ENCODE assay signal across 9 cellular contexts in the genomic region with DNA sequence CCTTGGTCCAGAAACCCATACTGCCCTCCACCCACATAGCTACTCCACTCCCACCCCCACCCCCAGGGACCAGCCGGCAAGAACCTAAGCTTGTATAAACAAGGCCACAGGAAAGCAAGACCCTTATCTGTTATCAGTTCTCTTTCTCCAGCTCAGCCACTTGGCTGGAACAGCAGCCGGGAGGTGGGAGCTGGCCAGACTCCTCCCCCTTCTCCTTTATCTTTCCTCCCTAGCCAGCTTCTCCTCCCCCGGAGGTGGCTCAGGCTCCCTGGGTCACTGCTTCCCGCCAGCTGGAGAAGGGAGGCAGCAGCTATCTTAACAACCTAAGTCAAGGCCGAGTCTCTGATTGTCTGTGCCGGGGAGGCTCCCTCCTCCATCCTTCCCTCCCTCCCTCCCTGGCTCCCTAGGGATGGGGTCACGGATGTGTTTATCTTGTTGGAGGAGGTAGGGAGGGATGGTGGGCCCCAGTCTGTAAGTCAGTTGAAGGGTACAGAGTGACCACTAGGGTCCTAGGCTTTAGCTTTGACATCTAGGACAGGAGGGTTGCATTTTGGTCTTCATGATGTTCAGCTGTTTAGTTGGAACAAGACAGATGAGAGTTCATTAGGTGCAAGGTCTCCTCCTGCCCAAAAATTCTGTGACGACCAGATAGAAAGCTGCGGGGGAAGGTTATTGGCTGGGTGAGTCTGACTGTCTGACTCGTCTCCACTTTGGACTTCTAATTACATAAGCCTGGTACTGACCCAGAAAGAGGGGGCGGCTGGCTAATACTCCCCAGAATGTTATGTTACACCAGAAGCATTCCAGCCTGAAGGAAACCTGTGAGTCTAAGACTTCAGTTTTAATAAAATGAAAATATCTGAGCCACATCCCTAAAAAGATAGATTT. TPM values are rescaled to one million over a fixed set of nuclear protein-coding genes. Genes with fewer than 3 reads are reported as not detected.
DNase-seq lines count a peak whose midpoint lies in the region; ATAC-seq and TF ChIP-seq lines count a peak whose summit lies in the region.
"Had no signal": no experiment of that assay in that cellular context is flagged by ENCODE, and none has a peak within 500 bp of the region (broad histone marks: within the 10 kb centered on the region; RNA-seq: fewer than 3 reads in every experiment).

No MANE protein-coding gene starts in this region.

- no peaks in the 10 kb centered on the region for H3K9me2 ChIP-seq in PC-9 (ENCODE audit: insufficient read depth)

- peak overlapping the region in 5 of 11 experiments; percentile 5 to 27 (median 23); a peak in 4 of 22 replicates for H3K27ac ChIP-seq in BLaER1 treated with 17β-estradiol and CSF1 and Interleukin-3, amounts not matched to agents 10 nM and 100 nM
- H3K27ac ChIP-seq in ovary = peak overlapping the region in 1 of 2 donors; percentile 72
- no peak overlapping the region for H3K27ac ChIP-seq in PC-9

- no peak overlapping the region for H3K4me3 Mint-ChIP-seq in activated naive CD8-positive, alpha-beta T cell treated with anti-CD3 and anti-CD28 coated beads for 36 hours

- no peaks in the 10 kb centered on the region for H3K9me3 ChIP-seq in BLaER1 treated with 17β-estradiol and CSF1 and Interleukin-3, amounts not matched to agents 10 nM and 100 nM (replicated peaks in 1 of 11)
- H3K9me3 ChIP-seq in ovary (no peaks in the 10 kb centered on the region), PC-9 (ENCODE audit: insufficient read depth, low read depth) (no peaks in the 10 kb centered on the region)

- peaks cover 5% of the 10 kb centered on the region for H3K4me1 Mint-ChIP-seq in activated naive CD8-positive, alpha-beta T cell treated with anti-CD3 and anti-CD28 coated beads for 36 hours

- no TSS peak for BruUV-seq in PC-9 (replicated peaks; lab: Mats Ljungman, UMichigan)

- no peaks in the 10 kb centered on the region for H3K27me3 Mint-ChIP-seq in activated naive CD8-positive, alpha-beta T cell treated with anti-CD3 and anti-CD28 coated beads for 36 hours

- H3K36me3 ChIP-seq in BLaER1 treated with 17β-estradiol and CSF1 and Interleukin-3, amounts not matched to agents 10 nM and 100 nM = no peaks in the 10 kb centered on the region
- H3K36me3 ChIP-seq in ovary (no peaks in the 10 kb centered on the region), PC-9 (ENCODE audit: low read depth) (no peaks in the 10 kb centered on the region)

- intact Hi-C loops in ovary (cut with DNase I) (loop anchor here in 1 of 4 donors (10.0 kb wide), 1 partner anchor 78 kb away; no protein-coding TSS in a partner anchor), PC-9 (cut with micrococcal nuclease; ENCODE audit: unreplicated experiment) (no loop called here)

- H3K27ac Mint-ChIP-seq in activated naive CD8-positive, alpha-beta T cell treated with anti-CD3 and anti-CD28 coated beads for 36 hours = no peak overlapping the region

- no peaks in the 10 kb centered on the region for H4K20me1 ChIP-seq in BLaER1 treated with 17β-estradiol and CSF1 and Interleukin-3, amounts not matched to agents 10 nM and 100 nM
- H4K20me1 ChIP-seq in PC-9 (ENCODE audit: insufficient read depth) = no peaks in the 10 kb centered on the region

- H3K36me3 Mint-ChIP-seq in activated naive CD8-positive, alpha-beta T cell treated with anti-CD3 and anti-CD28 coated beads for 36 hours = no peaks in the 10 kb centered on the region

- H3K79me2 ChIP-seq in PC-9 (ENCODE audit: low read depth) = no peaks in the 10 kb centered on the region

- POLR2A ChIA-PET in PC-9 (lab: Charles Lee; ENCODE audit: unreplicated experiment) = interaction anchor here (0.6 kb wide), 1 partner anchor 297 kb away, joined by 3 read pairs; no protein-coding TSS in a partner anchor

- ATAC-seq in HG02852 (IDR thresholded peaks at IDR 0.05; ENCODE audit: unreplicated experiment) = no peak

- H2AFZ ChIP-seq in PC-9 = no peak overlapping the region

- DNase-seq in NCI-H82 treated with DMSO at 0.1 percent for 48 hours (lab: John Stamatoyannopoulos, UW; ENCODE audit: unreplicated experiment) = peak; percentile 77
- DNase-seq in fibroblast of villous mesenchyme (ENCODE audit: low read depth) = peak; percentile 82
- DNase-seq in ovary = peak; percentile 94 to 96 (median 95)
- no peak for DNase-seq in activated naive CD8-positive, alpha-beta T cell treated with anti-CD3 and anti-CD28 coated beads for 36 hours
- DNase-seq in PC-9 = no peak
- DNase-seq in SHP77 treated with DMSO at 0.1 percent for 48 hours (lab: John Stamatoyannopoulos, UW) = no peak
- DNase-seq: NCI-H187 had no signal

- TF ChIP-seq CTCF in fibroblast of villous mesenchyme (IDR thresholded peaks at IDR 0.05; ENCODE audit: insufficient read depth, low read depth, low read length) (peak; percentile 5), ovary (IDR thresholded peaks at IDR 0.05) (peak in 2 of 3 donors; percentile 39 to 44), PC-9 (conservative IDR thresholded peaks at IDR 0.05) (no peak)

- CTCF ChIA-PET in PC-9 (lab: Charles Lee) = no interaction called here

- 3 to 8% (median 5%) methylated on average over 11 of the region's 11 CpGs for WGBS in ovary, 3 donors

- peak; percentile 7 for TF ChIP-seq EP300 in ovary (IDR thresholded peaks at IDR 0.05)

- no peak overlapping the region for H3K4me3 ChIP-seq in BLaER1 treated with 17β-estradiol and CSF1 and Interleukin-3, amounts not matched to agents 10 nM and 100 nM
- H3K4me3 ChIP-seq in fibroblast of villous mesenchyme (ENCODE audit: low read depth, low read length) = no peak overlapping the region
- no peak overlapping the region for H3K4me3 ChIP-seq in ovary
- H3K4me3 ChIP-seq in PC-9 = no peak overlapping the region

- no peak for TF ChIP-seq POLR2A in ovary (IDR thresholded peaks at IDR 0.05)

- no peaks in the 10 kb centered on the region for H3K27me3 ChIP-seq in BLaER1 treated with 17β-estradiol and CSF1 and Interleukin-3, amounts not matched to agents 10 nM and 100 nM
- H3K27me3 ChIP-seq in ovary = no peaks in the 10 kb centered on the region
- H3K27me3 ChIP-seq in PC-9 (ENCODE audit: insufficient read depth, low read depth) = no peaks in the 10 kb centered on the region

- peaks cover 57 to 90% (median 80%) of the 10 kb centered on the region in 10 experiments for H3K4me1 ChIP-seq in BLaER1 treated with 17β-estradiol and CSF1 and Interleukin-3, amounts not matched to agents 10 nM and 100 nM
- peaks cover 43% of the 10 kb centered on the region for H3K4me1 ChIP-seq in ovary (ENCODE audit: insufficient read depth)
- no peaks in the 10 kb centered on the region for H3K4me1 ChIP-seq in PC-9 (replicated peaks; ENCODE audit: insufficient read depth)

- H3F3A ChIP-seq in PC-9 (ENCODE audit: insufficient read depth, low read depth) = no peaks in the 10 kb centered on the region

- no peaks in the 10 kb centered on the region for H3K9me3 Mint-ChIP-seq in activated naive CD8-positive, alpha-beta T cell treated with anti-CD3 and anti-CD28 coated beads for 36 hours

- peak overlapping the region; percentile 47 to 92 (median 63) for H3K4me2 ChIP-seq in BLaER1 treated with 17β-estradiol and CSF1 and Interleukin-3, amounts not matched to agents 10 nM and 100 nM
- no peak overlapping the region for H3K4me2 ChIP-seq in PC-9

- peak overlapping the region in 1 of 11 experiments; percentile 47; a peak in 2 of 22 replicates for H3K9ac ChIP-seq in BLaER1 treated with 17β-estradiol and CSF1 and Interleukin-3, amounts not matched to agents 10 nM and 100 nM

RNA-seq across cellular contexts. Expression of a gene that starts 29.7 kb away (rescaled TPM):
- total RNA-seq in fibroblast of villous mesenchyme (24.2 and 44.5 TPM in 2 replicates), ovary (1,000 to 10,000 TPM in 2 of 7 donors, 100 to 1,000 TPM in 5; 412 to 1,074 (median 693) TPM), PC-9 (2021) (179 and 237 TPM in 2 replicates)
- polyA plus RNA-seq in ovary = 100 to 1,000 TPM; 336 to 525 TPM
- 10 to 100 TPM; 84.4 to 86.2 TPM for total RNA-seq in activated naive CD8-positive, alpha-beta T cell treated with anti-CD3 and anti-CD28 coated beads for 36 hours

Comparison
In these comparisons a context has a peak if more than half of its experiments do, and no peak if none do; other contexts are left out.
1. DNase-seq: peak in NCI-H82 treated with DMSO at 0.1 percent for 48 hours (single experiment), fibroblast of villous mesenchyme (single experiment) and ovary (5 of 5); none in activated naive CD8-positive, alpha-beta T cell treated with anti-CD3 and anti-CD28 coated beads for 36 hours (single experiment), PC-9 (0 of 2) and SHP77 treated with DMSO at 0.1 percent for 48 hours (single experiment).